Comparison of ENCODE assay signal across 1 cellular context in genomic region chr10:113708640-113709039, GRCh38.
A peak's percentile ranks its signal among the peaks of the same experiment; 100 is the strongest.
TF ChIP-seq lines count a peak whose summit lies in the region.

No MANE protein-coding gene starts in this region.

TF ChIP-seq in GM12878, 131 proteins besides CTCF, POLR2A, EP300 and RAD21:
- TF ChIP-seq SKIL (IDR thresholded peaks at IDR 0.05; ENCODE audit: low read depth, poor library complexity, severe bottlenecking) (no peak), SPI1 (IDR thresholded peaks at IDR 0.05; ENCODE audit: borderline replicate concordance, insufficient read depth, low read depth, low read length) (peak; percentile 22; the same call in 1 of the 2 replicates)
